8 cellular contexts compared by ENCODE assay signal in genomic region chr2:133884739-133885381, GRCh38.
DNase-seq lines count a peak whose midpoint lies in the region; ATAC-seq and TF ChIP-seq lines count a peak whose summit lies in the region.

No MANE protein-coding gene starts in this region.

- TF ChIP-seq CTCF in AG04449 (IDR thresholded peaks at IDR 0.05; ENCODE audit: insufficient read depth, low read length, missing control alignments) (no peak), GM10248 (IDR thresholded peaks at IDR 0.05; ENCODE audit: control extremely low read depth, extremely low read depth, low read depth, missing control alignments) (peak; percentile 32), OCI-LY3 (IDR thresholded peaks at IDR 0.05; ENCODE audit: low read depth, low read length) (peak; percentile 68), fibroblast of villous mesenchyme (IDR thresholded peaks at IDR 0.05; ENCODE audit: insufficient read depth, low read depth, low read length) (peak; percentile 16)

- H3K4me2 ChIP-seq in OCI-LY3 (ENCODE audit: low read length), result no peak overlapping the region

- H3K79me2 ChIP-seq in OCI-LY3 (ENCODE audit: low read length), result no peaks in the 10 kb centered on the region

- peaks cover 9% of the 10 kb centered on the region; the same call in 1 of the 2 replicates for H3K4me1 ChIP-seq in OCI-LY3 (ENCODE audit: low read length)

- no peak overlapping the region for H3K9ac ChIP-seq in OCI-LY3 (ENCODE audit: low read length)

- DNase-seq in AG04449 (ENCODE audit: low read depth, low spot score) (peak; percentile 3), GM10248 (ENCODE audit: extremely low spot score) (peak; percentile 31), fibroblast of villous mesenchyme (ENCODE audit: low read depth) (peak; percentile 11), activated gamma-delta T cell (lab: John Stamatoyannopoulos, UW) (no peak)
- DNase-seq in activated effector memory CD4-positive, alpha-beta T cell treated with Interleukin-2 at 50 U/mL for 16 hours, result no peak

- no peaks in the 10 kb centered on the region for H4K20me1 ChIP-seq in OCI-LY3 (ENCODE audit: insufficient read depth, low read length)

- ATAC-seq in GM18502 (IDR thresholded peaks at IDR 0.05; ENCODE audit: poor library complexity, unreplicated experiment) (no peak), HG03175 (IDR thresholded peaks at IDR 0.05; ENCODE audit: unreplicated experiment) (no peak)

- POLR2A ChIA-PET in AG04449 (lab: Yijun Ruan, JAX) (no interaction called here), GM10248 (lab: Yijun Ruan, JAX) (no interaction called here)

- CTCF ChIA-PET in AG04449 (lab: Yijun Ruan, JAX) (interaction anchor here (0.9 to 8.0 kb wide), 31 partner anchors 14 to 1014 kb away, joined by 3 to 93 read pairs (median 4); no protein-coding TSS in a partner anchor), GM10248 (lab: Yijun Ruan, JAX) (interaction anchor here (1.0 to 8.0 kb wide), 7 partner anchors 8 to 566 kb away, joined by 3 to 67 read pairs (median 5); no protein-coding TSS in a partner anchor)

- H3K36me3 ChIP-seq in OCI-LY3 (replicated peaks; ENCODE audit: low read depth, low read length), result no peaks in the 10 kb centered on the region

- H3K27me3 ChIP-seq in OCI-LY3 (ENCODE audit: low read depth, low read length), result peaks cover 82% of the 10 kb centered on the region

- H3K4me3 ChIP-seq in AG04449 (ENCODE audit: low read depth, low read length), result no peak overlapping the region
- H3K4me3 ChIP-seq in OCI-LY3 (ENCODE audit: low read length), result no peak overlapping the region
- H3K4me3 ChIP-seq in fibroblast of villous mesenchyme (ENCODE audit: low read depth, low read length), result no peak overlapping the region

- H2AFZ ChIP-seq in OCI-LY3 (ENCODE audit: low read depth, low read length), result no peak overlapping the region

- no peak overlapping the region for H3K27ac ChIP-seq in OCI-LY3 (ENCODE audit: low read length)

- H3K9me3 ChIP-seq in OCI-LY3 (ENCODE audit: insufficient read depth, low read length), result no peaks in the 10 kb centered on the region

Comparison
In these comparisons a context has a peak if more than half of its experiments do, and no peak if none do; other contexts are left out.
1. DNase-seq: peak in AG04449 (single experiment), GM10248 (single experiment) and fibroblast of villous mesenchyme (single experiment); none in activated effector memory CD4-positive, alpha-beta T cell treated with Interleukin-2 at 50 U/mL for 16 hours (single experiment) and activated gamma-delta T cell (single experiment).